8 cellular contexts compared by ENCODE assay signal in the genomic region with DNA sequence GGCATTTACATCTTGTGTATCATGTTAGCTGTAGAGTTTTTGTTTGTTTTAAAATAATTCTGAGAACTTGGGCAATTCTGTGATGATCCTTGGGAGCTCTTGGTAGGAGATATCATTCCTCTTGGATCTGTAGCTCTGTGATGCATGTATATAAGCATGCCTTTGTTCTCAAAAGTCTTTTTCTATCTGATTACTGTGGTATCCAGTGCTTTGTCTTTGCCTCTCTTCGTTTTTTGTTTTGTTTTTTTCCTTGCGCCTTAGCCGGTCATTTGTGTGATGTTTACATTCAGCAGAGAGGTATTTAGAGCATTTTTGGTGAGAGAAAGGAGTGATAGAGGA.
DNase-seq lines count a peak whose midpoint lies in the region; ATAC-seq, FAIRE-seq and TF ChIP-seq lines count a peak whose summit lies in the region.

No MANE protein-coding gene starts in this region.

- intact Hi-C loops in psoas muscle (cut with DNase I), result loop anchor here (5.0 to 10.0 kb wide), 3 partner anchors 43 to 110 kb away; partner anchors contain the start of gene PAM (in 1 of the 2)

- TF ChIP-seq CTCF in fibroblast of pulmonary artery (IDR thresholded peaks at IDR 0.05; ENCODE audit: low read length, missing control alignments) (no peak), psoas muscle (IDR thresholded peaks at IDR 0.05) (no peak)

- ATAC-seq in psoas muscle (peak in 1 of 4 donors; percentile 1), HG03571 (IDR thresholded peaks at IDR 0.05; ENCODE audit: unreplicated experiment) (no peak), HG02642 (IDR thresholded peaks at IDR 0.05; ENCODE audit: poor library complexity, unreplicated experiment) (no peak)

- no peaks in the 10 kb centered on the region for H3K9me3 ChIP-seq in SJSA1 (replicated peaks)
- no peaks in the 10 kb centered on the region for H3K9me3 ChIP-seq in psoas muscle

- H3K4me1 ChIP-seq in SJSA1 (replicated peaks) (peaks cover 29% of the 10 kb centered on the region), psoas muscle (peaks cover 44% of the 10 kb centered on the region)

- H3K4me3 ChIP-seq in SJSA1 (peak overlapping the region; percentile 69), fibroblast of pulmonary artery (replicated peaks; ENCODE audit: low read depth, low read length) (peak overlapping the region; percentile 67), psoas muscle (peak overlapping the region; percentile 84)

- peak overlapping the region; percentile 93 for H3K27ac ChIP-seq in SJSA1
- H3K27ac ChIP-seq in psoas muscle, result peak overlapping the region; percentile 92

- H3K36me3 ChIP-seq in SJSA1 (peaks cover 9% of the 10 kb centered on the region), psoas muscle (ENCODE audit: insufficient read depth in 1 of 2, low read depth in 1 of 2) (no peaks in the 10 kb centered on the region)

- peak; percentile 67 for FAIRE-seq in GM12891 (lab: Jason Lieb, UNC)

- DNase-seq in GM12891 (ENCODE audit: insufficient read length, low spot score), result no peak
- DNase-seq in SJSA1 (ENCODE audit: low read depth in 1 of 2, low spot score in 2 of 2), result no peak
- DNase-seq in fibroblast of pulmonary artery (ENCODE audit: low read depth), result peak; percentile 60
- no peak for DNase-seq in psoas muscle
- DNase-seq in Kasumi-1 (lab: John Stamatoyannopoulos, UW), result no peak
- DNase-seq in NCI-H2196 (lab: John Stamatoyannopoulos, UW; ENCODE audit: unreplicated experiment), result no peak

- WGBS in psoas muscle, 3 donors, result 10 to 26% (median 22%) methylated on average over 3 of the region's 3 CpGs

- TF ChIP-seq POLR2A in GM12891 (IDR thresholded peaks at IDR 0.05; ENCODE audit: low read depth, low read length), result no peak

- H3K27me3 ChIP-seq in SJSA1 (replicated peaks) (no peaks in the 10 kb centered on the region), psoas muscle (ENCODE audit: insufficient read depth in 3 of 3, low read length in 2 of 3) (no peaks in the 10 kb centered on the region)

TF ChIP-seq in GM12891, 5 proteins besides CTCF, POLR2A, EP300 and RAD21:
- no peak for TF ChIP-seq POU2F2 (IDR thresholded peaks at IDR 0.05; ENCODE audit: low read depth, low read length)
- TF ChIP-seq SPI1 (IDR thresholded peaks at IDR 0.05; ENCODE audit: low read depth, low read length), result no peak
- TF ChIP-seq PAX5 (IDR thresholded peaks at IDR 0.05; ENCODE audit: insufficient read depth, low read length, severe bottlenecking), result no peak
- no peak for TF ChIP-seq TAF1 (IDR thresholded peaks at IDR 0.05; ENCODE audit: low read depth, low read length)
- no peak for TF ChIP-seq POLR2AphosphoS5 (IDR thresholded peaks at IDR 0.05; ENCODE audit: low read depth, low read length)
